ENCODE assay signal across 18 cellular contexts in the genomic region with DNA sequence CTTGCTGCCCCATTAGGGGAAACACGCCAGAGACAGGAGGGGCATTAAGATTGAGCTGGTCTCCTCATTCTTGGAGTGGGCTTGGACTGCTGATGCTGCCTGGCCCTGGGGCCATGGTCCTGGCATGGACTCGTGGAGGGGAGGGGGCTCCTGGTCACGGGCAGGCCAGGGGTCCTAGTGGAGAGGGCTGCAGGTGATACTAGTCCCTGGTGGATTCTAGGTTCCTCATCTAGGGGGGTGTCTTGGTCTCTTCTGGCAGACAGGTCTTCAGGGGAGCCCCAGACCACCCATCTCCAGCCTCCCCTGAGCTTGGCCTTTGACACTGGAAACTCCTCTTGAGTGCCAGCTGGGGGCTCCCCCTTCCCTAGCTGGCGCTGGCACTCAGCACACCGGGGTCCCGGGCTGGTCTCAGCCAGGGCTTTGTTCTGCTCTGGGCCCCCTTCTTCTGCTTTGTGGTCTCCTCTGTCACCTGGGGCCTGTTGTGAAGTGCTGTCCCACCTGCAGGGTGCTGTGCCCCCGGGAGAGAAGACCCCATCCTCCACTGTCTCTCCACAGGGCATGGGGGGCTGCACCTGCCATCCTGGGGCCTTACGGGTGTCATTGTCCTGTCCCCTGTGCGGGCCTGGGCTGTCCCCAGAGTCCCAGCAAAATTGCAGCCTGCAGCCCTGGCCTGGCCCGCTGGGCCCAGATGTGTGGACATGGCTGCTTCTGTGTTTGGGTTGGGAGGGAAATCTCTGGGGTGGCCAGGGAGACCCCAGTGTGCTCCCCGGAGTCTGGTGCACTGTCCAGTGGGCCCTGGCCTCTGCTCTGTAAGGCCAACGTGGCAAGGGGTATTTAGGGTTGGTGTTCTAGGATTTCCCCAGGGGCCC. TPM values are rescaled to one million over a fixed set of nuclear protein-coding genes. Genes with fewer than 3 reads are reported as not detected.
DNase-seq lines count a peak whose midpoint lies in the region; ATAC-seq and TF ChIP-seq lines count a peak whose summit lies in the region.
"Had no signal": no experiment of that assay in that cellular context is flagged by ENCODE, and none has a peak within 500 bp of the region (broad histone marks: within the 10 kb centered on the region; RNA-seq: fewer than 3 reads in every experiment).

No MANE protein-coding gene starts in this region.

- H3K27me3 Mint-ChIP-seq in CD4-positive, alpha-beta T cell: peaks cover 21% of the 10 kb centered on the region

- H3K27ac Mint-ChIP-seq in CD4-positive, alpha-beta T cell: no peak overlapping the region
- H3K27ac Mint-ChIP-seq: CD14-positive monocyte, IgD-negative memory B cell had no signal

- no peak overlapping the region for H2AFZ ChIP-seq in neural cell (ENCODE audit: low read depth, low read length)

- H3K36me3 ChIP-seq in HAP-1 (replicated peaks): no peaks in the 10 kb centered on the region
- H3K36me3 ChIP-seq in heart left ventricle: no peaks in the 10 kb centered on the region
- no peaks in the 10 kb centered on the region for H3K36me3 ChIP-seq in neural cell (ENCODE audit: insufficient read depth, low read length)

- no peak for TF ChIP-seq EP300 in neural cell (conservative IDR thresholded peaks at IDR 0.05; ENCODE audit: poor library complexity, severe bottlenecking)

- peak overlapping the region; percentile 55 for H3K4me3 ChIP-seq in HAP-1
- H3K4me3 ChIP-seq in heart left ventricle: peak overlapping the region in 11 of 12 donors; percentile 54 to 83 (median 61)
- peak overlapping the region; percentile 95 for H3K4me3 ChIP-seq in neural cell (ENCODE audit: low read length)
- H3K4me3 ChIP-seq: body of pancreas had no signal

- WGBS in heart left ventricle, 4 donors: 81 to 93% (median 88%) methylated on average over 9 to 12 of the region's 12 CpGs

- no peaks in the 10 kb centered on the region for H3K36me3 Mint-ChIP-seq in CD4-positive, alpha-beta T cell (ENCODE audit: low read depth)
- H3K36me3 Mint-ChIP-seq: CD14-positive monocyte, IgD-negative memory B cell had no signal

- peaks cover 4% of the 10 kb centered on the region for H3K4me1 Mint-ChIP-seq in CD4-positive, alpha-beta T cell (ENCODE audit: low read depth)

- no peak for ATAC-seq in CD4-positive, alpha-beta T cell (ENCODE audit: poor library complexity)
- ATAC-seq in heart left ventricle: no peak
- ATAC-seq in HG03521 (IDR thresholded peaks at IDR 0.05; ENCODE audit: unreplicated experiment): no peak
- ATAC-seq in HG02610 (IDR thresholded peaks at IDR 0.05; ENCODE audit: unreplicated experiment): no peak
- ATAC-seq: body of pancreas had no signal

- peaks cover 9% of the 10 kb centered on the region for H3K4me1 ChIP-seq in HAP-1
- H3K4me1 ChIP-seq in heart left ventricle: peaks cover 10 to 62% (median 22%) of the 10 kb centered on the region in 12 donors

- in situ Hi-C loops in HAP-1 (cut with MboI; ENCODE audit: low sequenced_read_pairs): no loop called here

- peaks cover 16% of the 10 kb centered on the region for H3K79me2 ChIP-seq in neural cell (replicated peaks; ENCODE audit: insufficient read depth, low read length)

- no peak for TF ChIP-seq CTCF in CD4-positive, alpha-beta T cell (IDR thresholded peaks at IDR 0.05)
- TF ChIP-seq CTCF in heart left ventricle (IDR thresholded peaks at IDR 0.05) (no peak), neural cell (IDR thresholded peaks at IDR 0.05; ENCODE audit: poor library complexity, severe bottlenecking) (no peak)

- H3K9me3 ChIP-seq in CD4-positive, alpha-beta T cell (ENCODE audit: control insufficient read depth, low read length): no peaks in the 10 kb centered on the region
- H3K9me3 ChIP-seq in HAP-1: no peaks in the 10 kb centered on the region
- no peaks in the 10 kb centered on the region for H3K9me3 ChIP-seq in heart left ventricle
- no peaks in the 10 kb centered on the region for H3K9me3 ChIP-seq in neural cell (ENCODE audit: low read length)
- H3K9me3 ChIP-seq: body of pancreas had no signal

- POLR2A ChIA-PET in CD4-positive, alpha-beta T cell (lab: Charles Lee): no interaction called here

- no peak overlapping the region for H3K9ac ChIP-seq in neural cell (ENCODE audit: low read length)

- CTCF ChIA-PET in CD4-positive, alpha-beta T cell (lab: Charles Lee): no interaction called here

- H3K9me2 ChIP-seq in neural cell (ENCODE audit: insufficient read depth, low read length): no peaks in the 10 kb centered on the region

- no peak overlapping the region for H3K27ac ChIP-seq in CD4-positive, alpha-beta T cell (ENCODE audit: low read depth, low read length)
- peak overlapping the region in 9 of 12 donors; percentile 64 to 87 (median 71) for H3K27ac ChIP-seq in heart left ventricle
- no peak overlapping the region for H3K27ac ChIP-seq in neural cell (ENCODE audit: low read length)
- H3K27ac ChIP-seq: body of pancreas had no signal

- H3F3A ChIP-seq in neural cell (ENCODE audit: insufficient read depth, low read length, poor library complexity, severe bottlenecking): no peaks in the 10 kb centered on the region

- TF ChIP-seq POLR2A in heart left ventricle (IDR thresholded peaks at IDR 0.05): no peak

- peak overlapping the region; percentile 66 for H3K4me3 Mint-ChIP-seq in CD4-positive, alpha-beta T cell
- H3K4me3 Mint-ChIP-seq: CD14-positive monocyte had no signal

- DNase-seq in CD4-positive, alpha-beta T cell: peak in 1 of 10 experiments; percentile 3
- DNase-seq in HAP-1 (ENCODE audit: low spot score in 2 of 2): peak in 1 of 2 experiments; percentile 5
- peak in 3 of 5 donors; percentile 12 to 31 (median 15) for DNase-seq in heart left ventricle
- DNase-seq in NK-92 (lab: John Stamatoyannopoulos, UW; ENCODE audit: unreplicated experiment): no peak
- no peak for DNase-seq in OCI-M2 (lab: John Stamatoyannopoulos, UW; ENCODE audit: unreplicated experiment)
- DNase-seq: activated CD4-positive, alpha-beta T cell treated with anti-CD3 and anti-CD28 coated beads for 4 hours; activated T-cell treated with anti-CD3 and anti-CD28 coated beads, Interleukin-2, amount 50 U/mL, for 48 hours; effector CD4-positive, alpha-beta T cell; NCI-H1092 treated with DMSO at 0.1 percent for 48 hours; NCI-H226; stimulated activated naive CD4-positive, alpha-beta T cell treated with Interleukin-2 at 50 U/mL for 16 hours had no signal

- no peaks in the 10 kb centered on the region for H4K20me1 ChIP-seq in neural cell (ENCODE audit: insufficient read depth)

- H3K4me2 ChIP-seq in neural cell (ENCODE audit: low read length): peak overlapping the region; percentile 68

- H3K9me3 Mint-ChIP-seq in CD4-positive, alpha-beta T cell: no peaks in the 10 kb centered on the region
- H3K9me3 Mint-ChIP-seq: IgD-negative memory B cell had no signal

- H3K27me3 ChIP-seq in CD4-positive, alpha-beta T cell (ENCODE audit: control insufficient read depth, insufficient read depth, low read length): peaks cover 33% of the 10 kb centered on the region
- H3K27me3 ChIP-seq in HAP-1 (ENCODE audit: low read depth): peaks cover 12% of the 10 kb centered on the region
- peaks cover 3 to 44% (median 15%) of the 10 kb centered on the region in 9 donors for H3K27me3 ChIP-seq in heart left ventricle
- peaks cover 21% of the 10 kb centered on the region for H3K27me3 ChIP-seq in neural cell (ENCODE audit: insufficient read depth, low read depth, low read length)

- intact Hi-C loops in CD4-positive, alpha-beta T cell (cut with DNase I, micrococcal nuclease): no loop called here
- intact Hi-C loops in heart left ventricle (cut with DNase I): loop anchor here in 4 of 10 donors (5.0 to 10.0 kb wide), 4 partner anchors 47 to 412 kb away; no protein-coding TSS in a partner anchor

- TF ChIP-seq RAD21 in neural cell (conservative IDR thresholded peaks at IDR 0.05): no peak

TF ChIP-seq in neural cell, 6 proteins besides CTCF, POLR2A, EP300 and RAD21:
- TF ChIP-seq MXI1 (conservative IDR thresholded peaks at IDR 0.05; ENCODE audit: poor library complexity, severe bottlenecking) (no peak), TAF1 (IDR thresholded peaks at IDR 0.05; ENCODE audit: low read depth) (no peak), SMC3 (conservative IDR thresholded peaks at IDR 0.05; ENCODE audit: poor library complexity) (no peak)
- TF ChIP-seq, protein P1, sequence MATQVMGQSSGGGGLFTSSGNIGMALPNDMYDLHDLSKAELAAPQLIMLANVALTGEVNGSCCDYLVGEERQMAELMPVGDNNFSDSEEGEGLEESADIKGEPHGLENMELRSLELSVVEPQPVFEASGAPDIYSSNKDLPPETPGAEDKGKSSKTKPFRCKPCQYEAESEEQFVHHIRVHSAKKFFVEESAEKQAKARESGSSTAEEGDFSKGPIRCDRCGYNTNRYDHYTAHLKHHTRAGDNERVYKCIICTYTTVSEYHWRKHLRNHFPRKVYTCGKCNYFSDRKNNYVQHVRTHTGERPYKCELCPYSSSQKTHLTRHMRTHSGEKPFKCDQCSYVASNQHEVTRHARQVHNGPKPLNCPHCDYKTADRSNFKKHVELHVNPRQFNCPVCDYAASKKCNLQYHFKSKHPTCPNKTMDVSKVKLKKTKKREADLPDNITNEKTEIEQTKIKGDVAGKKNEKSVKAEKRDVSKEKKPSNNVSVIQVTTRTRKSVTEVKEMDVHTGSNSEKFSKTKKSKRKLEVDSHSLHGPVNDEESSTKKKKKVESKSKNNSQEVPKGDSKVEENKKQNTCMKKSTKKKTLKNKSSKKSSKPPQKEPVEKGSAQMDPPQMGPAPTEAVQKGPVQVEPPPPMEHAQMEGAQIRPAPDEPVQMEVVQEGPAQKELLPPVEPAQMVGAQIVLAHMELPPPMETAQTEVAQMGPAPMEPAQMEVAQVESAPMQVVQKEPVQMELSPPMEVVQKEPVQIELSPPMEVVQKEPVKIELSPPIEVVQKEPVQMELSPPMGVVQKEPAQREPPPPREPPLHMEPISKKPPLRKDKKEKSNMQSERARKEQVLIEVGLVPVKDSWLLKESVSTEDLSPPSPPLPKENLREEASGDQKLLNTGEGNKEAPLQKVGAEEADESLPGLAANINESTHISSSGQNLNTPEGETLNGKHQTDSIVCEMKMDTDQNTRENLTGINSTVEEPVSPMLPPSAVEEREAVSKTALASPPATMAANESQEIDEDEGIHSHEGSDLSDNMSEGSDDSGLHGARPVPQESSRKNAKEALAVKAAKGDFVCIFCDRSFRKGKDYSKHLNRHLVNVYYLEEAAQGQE (IDR thresholded peaks at IDR 0.05; ENCODE audit: borderline replicate concordance): no peak

RNA-seq across cellular contexts. Expression of a gene that starts 2.3 kb away (rescaled TPM):
- under 1 TPM; 0.25 to 0.31 TPM for total RNA-seq in CD4-positive, alpha-beta T cell
- 10 to 100 TPM in 2 of 9 donors, 1 to 10 TPM in 7; 4.9 to 12.6 (median 7.8) TPM for total RNA-seq in heart left ventricle
- polyA plus RNA-seq in heart left ventricle: 1 to 10 TPM; 5.0 to 8.0 TPM
- polyA plus RNA-seq in neural cell: 11.2 and 12.2 TPM in 2 replicates
- 24.1 and 31.9 TPM in 2 replicates for polyA minus RNA-seq in neural cell
- polyA plus RNA-seq: CD14-positive monocyte, IgD-negative memory B cell had no signal

RNA-seq across cellular contexts. Expression of a gene that starts 55.2 kb away (rescaled TPM):
- total RNA-seq in CD4-positive, alpha-beta T cell: not detected
- total RNA-seq in heart left ventricle: 10 to 100 TPM in 7 of 9 donors, 1 to 10 TPM in 2; 6.0 to 54.6 (median 16.3) TPM
- 10 to 100 TPM in 1 of 2 donors, 1 to 10 TPM in 1; 3.2 to 16.3 TPM for polyA plus RNA-seq in heart left ventricle
- 0.16 and 1.4 TPM in 2 replicates for polyA plus RNA-seq in neural cell
- 0.23 and 0.73 TPM in 2 replicates for polyA minus RNA-seq in neural cell
- total RNA-seq: fibroblast of villous mesenchyme had no signal
- polyA plus RNA-seq: CD14-positive monocyte, IgD-negative memory B cell had no signal

Comparison
In these comparisons a context has a peak if more than half of its experiments do, and no peak if none do; other contexts are left out.
1. DNase-seq: peak in heart left ventricle (3 of 5); none in NK-92 (single experiment) and OCI-M2 (single experiment).
2. H3K27ac ChIP-seq: peak in heart left ventricle (9 of 12); none in CD4-positive, alpha-beta T cell (single experiment) and neural cell (single experiment).
3. RNA of a gene that starts 2.3 kb away (total RNA-seq): 4.9 to 12.6 TPM in heart left ventricle; 0.25 to 0.31 TPM in CD4-positive, alpha-beta T cell; every median in the first group is over 4 times any median in the second.
4. RNA of a gene that starts 55.2 kb away (total RNA-seq): 6.0 to 54.6 TPM in heart left ventricle; not detected in CD4-positive, alpha-beta T cell; every median in the first group is over 4 times any median in the second.
5. Peak in every context shown above with its lines, with median percentiles within 50 percentile points of each other: H3K4me3 ChIP-seq.